2 cellular contexts compared by ENCODE assay signal in the genomic region with DNA sequence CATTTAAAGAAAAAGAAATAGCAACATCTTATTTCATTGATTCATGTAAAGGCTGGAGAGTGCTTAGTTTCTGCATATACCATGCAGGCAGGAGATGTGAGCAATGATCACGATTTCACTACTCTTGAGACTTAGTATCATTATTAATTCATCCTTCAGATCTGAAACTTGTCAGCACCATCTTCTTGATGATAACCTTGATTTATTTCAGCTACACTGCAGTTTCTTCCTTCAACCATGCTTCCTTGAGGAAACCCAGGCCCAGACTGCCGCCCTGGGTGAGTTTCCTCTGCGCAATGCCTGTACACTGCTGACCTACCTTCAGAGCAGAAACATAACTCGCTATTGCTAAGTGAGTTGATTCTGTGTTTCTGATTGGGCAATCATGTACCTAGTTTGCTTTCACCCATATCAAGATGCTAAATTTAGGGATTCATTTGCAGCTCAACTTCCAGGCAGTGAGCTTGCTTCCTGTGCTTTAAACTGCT.
TF ChIP-seq lines count a peak whose summit lies in the region.

No MANE protein-coding gene starts in this region.

TF ChIP-seq in GM23338, 12 proteins besides CTCF, POLR2A, EP300 and RAD21 (continued from another document):
- TF ChIP-seq, protein P1, sequence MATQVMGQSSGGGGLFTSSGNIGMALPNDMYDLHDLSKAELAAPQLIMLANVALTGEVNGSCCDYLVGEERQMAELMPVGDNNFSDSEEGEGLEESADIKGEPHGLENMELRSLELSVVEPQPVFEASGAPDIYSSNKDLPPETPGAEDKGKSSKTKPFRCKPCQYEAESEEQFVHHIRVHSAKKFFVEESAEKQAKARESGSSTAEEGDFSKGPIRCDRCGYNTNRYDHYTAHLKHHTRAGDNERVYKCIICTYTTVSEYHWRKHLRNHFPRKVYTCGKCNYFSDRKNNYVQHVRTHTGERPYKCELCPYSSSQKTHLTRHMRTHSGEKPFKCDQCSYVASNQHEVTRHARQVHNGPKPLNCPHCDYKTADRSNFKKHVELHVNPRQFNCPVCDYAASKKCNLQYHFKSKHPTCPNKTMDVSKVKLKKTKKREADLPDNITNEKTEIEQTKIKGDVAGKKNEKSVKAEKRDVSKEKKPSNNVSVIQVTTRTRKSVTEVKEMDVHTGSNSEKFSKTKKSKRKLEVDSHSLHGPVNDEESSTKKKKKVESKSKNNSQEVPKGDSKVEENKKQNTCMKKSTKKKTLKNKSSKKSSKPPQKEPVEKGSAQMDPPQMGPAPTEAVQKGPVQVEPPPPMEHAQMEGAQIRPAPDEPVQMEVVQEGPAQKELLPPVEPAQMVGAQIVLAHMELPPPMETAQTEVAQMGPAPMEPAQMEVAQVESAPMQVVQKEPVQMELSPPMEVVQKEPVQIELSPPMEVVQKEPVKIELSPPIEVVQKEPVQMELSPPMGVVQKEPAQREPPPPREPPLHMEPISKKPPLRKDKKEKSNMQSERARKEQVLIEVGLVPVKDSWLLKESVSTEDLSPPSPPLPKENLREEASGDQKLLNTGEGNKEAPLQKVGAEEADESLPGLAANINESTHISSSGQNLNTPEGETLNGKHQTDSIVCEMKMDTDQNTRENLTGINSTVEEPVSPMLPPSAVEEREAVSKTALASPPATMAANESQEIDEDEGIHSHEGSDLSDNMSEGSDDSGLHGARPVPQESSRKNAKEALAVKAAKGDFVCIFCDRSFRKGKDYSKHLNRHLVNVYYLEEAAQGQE (IDR thresholded peaks at IDR 0.05; ENCODE audit: unreplicated experiment) = no peak
- TF ChIP-seq, protein P2, sequence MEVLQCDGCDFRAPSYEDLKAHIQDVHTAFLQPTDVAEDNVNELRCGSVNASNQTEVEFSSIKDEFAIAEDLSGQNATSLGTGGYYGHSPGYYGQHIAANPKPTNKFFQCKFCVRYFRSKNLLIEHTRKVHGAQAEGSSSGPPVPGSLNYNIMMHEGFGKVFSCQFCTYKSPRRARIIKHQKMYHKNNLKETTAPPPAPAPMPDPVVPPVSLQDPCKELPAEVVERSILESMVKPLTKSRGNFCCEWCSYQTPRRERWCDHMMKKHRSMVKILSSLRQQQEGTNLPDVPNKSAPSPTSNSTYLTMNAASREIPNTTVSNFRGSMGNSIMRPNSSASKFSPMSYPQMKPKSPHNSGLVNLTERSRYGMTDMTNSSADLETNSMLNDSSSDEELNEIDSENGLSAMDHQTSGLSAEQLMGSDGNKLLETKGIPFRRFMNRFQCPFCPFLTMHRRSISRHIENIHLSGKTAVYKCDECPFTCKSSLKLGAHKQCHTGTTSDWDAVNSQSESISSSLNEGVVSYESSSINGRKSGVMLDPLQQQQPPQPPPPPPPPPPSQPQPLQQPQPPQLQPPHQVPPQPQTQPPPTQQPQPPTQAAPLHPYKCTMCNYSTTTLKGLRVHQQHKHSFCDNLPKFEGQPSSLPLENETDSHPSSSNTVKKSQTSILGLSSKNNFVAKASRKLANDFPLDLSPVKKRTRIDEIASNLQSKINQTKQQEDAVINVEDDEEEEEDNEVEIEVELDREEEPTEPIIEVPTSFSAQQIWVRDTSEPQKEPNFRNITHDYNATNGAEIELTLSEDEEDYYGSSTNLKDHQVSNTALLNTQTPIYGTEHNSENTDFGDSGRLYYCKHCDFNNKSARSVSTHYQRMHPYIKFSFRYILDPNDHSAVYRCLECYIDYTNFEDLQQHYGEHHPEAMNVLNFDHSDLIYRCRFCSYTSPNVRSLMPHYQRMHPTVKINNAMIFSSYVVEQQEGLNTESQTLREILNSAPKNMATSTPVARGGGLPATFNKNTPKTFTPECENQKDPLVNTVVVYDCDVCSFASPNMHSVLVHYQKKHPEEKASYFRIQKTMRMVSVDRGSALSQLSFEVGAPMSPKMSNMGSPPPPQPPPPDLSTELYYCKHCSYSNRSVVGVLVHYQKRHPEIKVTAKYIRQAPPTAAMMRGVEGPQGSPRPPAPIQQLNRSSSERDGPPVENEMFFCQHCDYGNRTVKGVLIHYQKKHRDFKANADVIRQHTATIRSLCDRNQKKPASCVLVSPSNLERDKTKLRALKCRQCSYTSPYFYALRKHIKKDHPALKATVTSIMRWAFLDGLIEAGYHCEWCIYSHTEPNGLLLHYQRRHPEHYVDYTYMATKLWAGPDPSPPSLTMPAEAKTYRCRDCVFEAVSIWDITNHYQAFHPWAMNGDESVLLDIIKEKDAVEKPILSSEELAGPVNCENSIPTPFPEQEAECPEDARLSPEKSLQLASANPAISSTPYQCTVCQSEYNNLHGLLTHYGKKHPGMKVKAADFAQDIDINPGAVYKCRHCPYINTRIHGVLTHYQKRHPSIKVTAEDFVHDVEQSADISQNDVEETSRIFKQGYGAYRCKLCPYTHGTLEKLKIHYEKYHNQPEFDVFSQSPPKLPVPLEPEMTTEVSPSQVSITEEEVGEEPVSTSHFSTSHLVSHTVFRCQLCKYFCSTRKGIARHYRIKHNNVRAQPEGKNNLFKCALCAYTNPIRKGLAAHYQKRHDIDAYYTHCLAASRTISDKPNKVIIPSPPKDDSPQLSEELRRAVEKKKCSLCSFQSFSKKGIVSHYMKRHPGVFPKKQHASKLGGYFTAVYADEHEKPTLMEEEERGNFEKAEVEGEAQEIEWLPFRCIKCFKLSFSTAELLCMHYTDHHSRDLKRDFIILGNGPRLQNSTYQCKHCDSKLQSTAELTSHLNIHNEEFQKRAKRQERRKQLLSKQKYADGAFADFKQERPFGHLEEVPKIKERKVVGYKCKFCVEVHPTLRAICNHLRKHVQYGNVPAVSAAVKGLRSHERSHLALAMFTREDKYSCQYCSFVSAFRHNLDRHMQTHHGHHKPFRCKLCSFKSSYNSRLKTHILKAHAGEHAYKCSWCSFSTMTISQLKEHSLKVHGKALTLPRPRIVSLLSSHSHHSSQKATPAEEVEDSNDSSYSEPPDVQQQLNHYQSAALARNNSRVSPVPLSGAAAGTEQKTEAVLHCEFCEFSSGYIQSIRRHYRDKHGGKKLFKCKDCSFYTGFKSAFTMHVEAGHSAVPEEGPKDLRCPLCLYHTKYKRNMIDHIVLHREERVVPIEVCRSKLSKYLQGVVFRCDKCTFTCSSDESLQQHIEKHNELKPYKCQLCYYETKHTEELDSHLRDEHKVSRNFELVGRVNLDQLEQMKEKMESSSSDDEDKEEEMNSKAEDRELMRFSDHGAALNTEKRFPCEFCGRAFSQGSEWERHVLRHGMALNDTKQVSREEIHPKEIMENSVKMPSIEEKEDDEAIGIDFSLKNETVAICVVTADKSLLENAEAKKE (CRISPR knock-in tag; IDR thresholded peaks at IDR 0.05) = no peak
- TF ChIP-seq ZNF114 (CRISPR knock-in tag; IDR thresholded peaks at IDR 0.05) = no peak
- TF ChIP-seq STAT1 (IDR thresholded peaks at IDR 0.05; ENCODE audit: unreplicated experiment) = no peak
- no peak for TF ChIP-seq EZH2phosphoT487 (IDR thresholded peaks at IDR 0.05; ENCODE audit: unreplicated experiment)
- TF ChIP-seq NANOG (IDR thresholded peaks at IDR 0.05; ENCODE audit: borderline replicate concordance) = no peak

TF ChIP-seq in SK-N-SH treated with all-trans-retinoic acid at 6 μM for 48 hours, 23 proteins besides CTCF, POLR2A, EP300 and RAD21 (continued from another document):
- TF ChIP-seq, protein P3, sequence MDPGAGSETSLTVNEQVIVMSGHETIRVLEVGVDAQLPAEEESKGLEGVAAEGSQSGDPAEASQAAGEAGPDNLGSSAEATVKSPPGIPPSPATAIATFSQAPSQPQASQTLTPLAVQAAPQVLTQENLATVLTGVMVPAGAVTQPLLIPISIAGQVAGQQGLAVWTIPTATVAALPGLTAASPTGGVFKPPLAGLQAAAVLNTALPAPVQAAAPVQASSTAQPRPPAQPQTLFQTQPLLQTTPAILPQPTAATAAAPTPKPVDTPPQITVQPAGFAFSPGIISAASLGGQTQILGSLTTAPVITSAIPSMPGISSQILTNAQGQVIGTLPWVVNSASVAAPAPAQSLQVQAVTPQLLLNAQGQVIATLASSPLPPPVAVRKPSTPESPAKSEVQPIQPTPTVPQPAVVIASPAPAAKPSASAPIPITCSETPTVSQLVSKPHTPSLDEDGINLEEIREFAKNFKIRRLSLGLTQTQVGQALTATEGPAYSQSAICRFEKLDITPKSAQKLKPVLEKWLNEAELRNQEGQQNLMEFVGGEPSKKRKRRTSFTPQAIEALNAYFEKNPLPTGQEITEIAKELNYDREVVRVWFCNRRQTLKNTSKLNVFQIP (CRISPR knock-in tag; IDR thresholded peaks at IDR 0.05; ENCODE audit: borderline replicate concordance, low read depth) = no peak
- no peak for TF ChIP-seq ARNTL (CRISPR knock-in tag; IDR thresholded peaks at IDR 0.05; ENCODE audit: borderline replicate concordance, low read depth)
- no peak for TF ChIP-seq GLIS3 (CRISPR knock-in tag; IDR thresholded peaks at IDR 0.05)
